Comparison of ENCODE assay signal across 37 cellular contexts in genomic region chr10:5509691-5510090, GRCh38. TPM values are rescaled to one million over a fixed set of nuclear protein-coding genes. Genes with fewer than 3 reads are reported as not detected.
"Had no signal": no experiment of that assay in that cellular context is flagged by ENCODE, and none has a peak within 500 bp of the region (broad histone marks: within the 10 kb centered on the region; RNA-seq: fewer than 3 reads in every experiment).

No MANE protein-coding gene starts in this region.

- H3K4me3 ChIP-seq: adrenal gland, ascending aorta, cardiac muscle cell, heart left ventricle, lung, neural progenitor cell, right lobe of liver, stomach, tibial artery, uterus had no signal

- H3K27me3 ChIP-seq: adrenal gland, ascending aorta, cardiac muscle cell, heart left ventricle, neural progenitor cell, right lobe of liver, stomach, tibial artery, uterus had no signal

- H3K4me1 ChIP-seq: adrenal gland, ascending aorta, heart left ventricle, right lobe of liver, uterus had no signal

- H3K36me3 ChIP-seq: adrenal gland, ascending aorta, cardiac muscle cell, heart left ventricle, neural progenitor cell, right lobe of liver, stomach, tibial artery, uterus had no signal

- ATAC-seq: activated CD4-positive, alpha-beta T cell treated with anti-CD3 and anti-CD28 coated beads for 36 hours; activated CD8-positive, alpha-beta memory T cell treated with anti-CD3 and anti-CD28 coated beads, Interleukin-2, amount 10 ng/mL, durations not matched to agents 7 days and 5 days; activated CD8-positive, alpha-beta T cell treated with anti-CD3 and anti-CD28 coated beads, Interleukin-2, amount 10 ng/mL, durations not matched to agents 7 days and 5 days; effector memory CD8-positive, alpha-beta T cell; heart left ventricle; left lobe of liver; natural killer cell; right lobe of liver; SK-N-SH treated with all-trans-retinoic acid at 6 μM for 48 hours; stimulated activated naive B cell treated with anti-CD40 and anti-IgM and Interleukin-4, amounts not matched to agents 10 μg/mL and 1 μg/mL and 100 μg/mL, for 72 hours; T-helper 17 cell had no signal

- DNase-seq: activated CD4-positive, alpha-beta T cell treated with anti-CD3 and anti-CD28 coated beads for 36 hours; activated CD4-positive, CD25-positive, alpha-beta regulatory T cell; activated CD8-positive, alpha-beta memory T cell treated with anti-CD3 and anti-CD28 coated beads, Interleukin-2, amount 10 ng/mL, durations not matched to agents 7 days and 5 days; activated CD8-positive, alpha-beta T cell treated with anti-CD3 and anti-CD28 coated beads, Interleukin-2, amount 10 ng/mL, durations not matched to agents 7 days and 5 days; activated naive CD4-positive, alpha-beta T cell; activated naive CD8-positive, alpha-beta T cell treated with anti-CD3 and anti-CD28 coated beads for 36 hours; activated T-cell treated with anti-CD3 and anti-CD28 coated beads, Interleukin-2, amount 50 U/mL, for 48 hours; adrenal gland; cerebellar nuclear complex; cortex of kidney; effector memory CD8-positive, alpha-beta T cell; foreskin fibroblast; heart left ventricle; hypothalamus; kidney glomerular epithelial cell; mesendoderm; natural killer cell; right lobe of liver; small intestine; stimulated activated CD4-positive, alpha-beta T cell treated with anti-CD3 and anti-CD28 coated beads, Interleukin-1b, Interleukin-23, amount 100 ng/mL, for 48 hours; stimulated activated CD4-positive, alpha-beta T cell treated with anti-CD3 and anti-CD28 coated beads, Interleukin-4, amount 100 ng/mL, for 4 hours; stimulated activated CD8-positive, alpha-beta memory T cell treated with anti-CD3 and anti-CD28 coated beads, Interleukin-4, amount 100 ng/mL, for 48 hours; stimulated activated naive B cell treated with anti-CD40 and anti-IgM and Interleukin-4, amounts not matched to agents 10 μg/mL and 1 μg/mL and 100 μg/mL, for 72 hours; stomach; T-helper 17 cell; uterus had no signal

- H3K27ac ChIP-seq: adrenal gland, ascending aorta, cardiac muscle cell, heart left ventricle, neural progenitor cell, right lobe of liver, stomach, tibial artery, uterus had no signal

- H3K9me3 ChIP-seq: adrenal gland, ascending aorta, heart left ventricle, right lobe of liver, stomach, tibial artery, uterus had no signal

RNA-seq across cellular contexts. Expression of gene CALML5, which starts 10.3 kb away (rescaled TPM):
- total RNA-seq: activated CD4-positive, alpha-beta T cell treated with anti-CD3 and anti-CD28 coated beads for 36 hours; activated CD8-positive, alpha-beta memory T cell treated with anti-CD3 and anti-CD28 coated beads, Interleukin-2, amount 10 ng/mL, durations not matched to agents 7 days and 5 days; activated CD8-positive, alpha-beta T cell treated with anti-CD3 and anti-CD28 coated beads, Interleukin-2, amount 10 ng/mL, durations not matched to agents 7 days and 5 days; activated naive CD8-positive, alpha-beta T cell treated with anti-CD3 and anti-CD28 coated beads for 36 hours; activated T-helper 2 cell treated with anti-CD3 and anti-CD28 coated beads, Interferon-gamma antibody, Interleukin-2, Interleukin-4, amounts not matched to agents 10 μg/mL and 5 μg/mL and 100 μg/mL, durations not matched to agents 14 hours and 24 hours and 36 hours; adrenal gland; ascending aorta; cardiac muscle cell; heart left ventricle; left lobe of liver; lung; mononuclear cell; natural killer cell; osteoblast; renal cortical epithelial cell; right lobe of liver; T-helper 17 cell; uterus had no signal

RNA-seq across cellular contexts. Expression of gene CALML3, which starts 15.1 kb away (rescaled TPM):
- total RNA-seq: activated CD4-positive, alpha-beta T cell treated with anti-CD3 and anti-CD28 coated beads for 36 hours; activated CD8-positive, alpha-beta memory T cell treated with anti-CD3 and anti-CD28 coated beads, Interleukin-2, amount 10 ng/mL, durations not matched to agents 7 days and 5 days; activated CD8-positive, alpha-beta T cell treated with anti-CD3 and anti-CD28 coated beads, Interleukin-2, amount 10 ng/mL, durations not matched to agents 7 days and 5 days; activated naive CD8-positive, alpha-beta T cell treated with anti-CD3 and anti-CD28 coated beads for 36 hours; activated T-helper 2 cell treated with anti-CD3 and anti-CD28 coated beads, Interferon-gamma antibody, Interleukin-2, Interleukin-4, amounts not matched to agents 10 μg/mL and 5 μg/mL and 100 μg/mL, durations not matched to agents 14 hours and 24 hours and 36 hours; adrenal gland; ascending aorta; cardiac muscle cell; heart left ventricle; left lobe of liver; mononuclear cell; natural killer cell; osteoblast; renal cortical epithelial cell; stomach; T-helper 17 cell; uterus had no signal
